1 cellular context compared by ENCODE assay signal in the genomic region with DNA sequence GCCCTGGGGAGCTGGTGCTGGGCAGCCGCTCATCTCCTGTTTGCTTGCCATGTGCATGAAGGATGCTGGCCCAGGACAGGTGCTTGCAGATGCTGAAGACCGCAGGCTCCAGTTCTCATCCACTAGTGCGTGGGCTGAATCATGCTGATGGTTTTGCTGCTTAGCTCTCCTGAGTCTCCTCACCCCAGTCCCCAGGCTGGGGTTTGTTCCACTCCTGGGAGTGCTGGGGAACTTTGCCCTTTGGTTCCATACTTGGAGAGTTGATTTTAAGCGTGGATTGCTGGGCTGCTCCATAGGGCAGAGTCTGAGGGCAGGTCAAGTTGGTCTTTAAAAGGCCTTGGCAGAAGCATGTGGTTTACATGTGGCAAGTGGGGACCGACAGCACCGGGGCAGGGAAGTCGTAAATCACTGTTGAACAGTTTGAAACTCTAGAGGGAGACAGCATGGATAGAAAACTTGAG.
TF ChIP-seq lines count a peak whose summit lies in the region.

No MANE protein-coding gene starts in this region.

TF ChIP-seq in K562, 482 proteins besides CTCF, POLR2A, EP300 and RAD21 (continued from another document and continues in another):
- TF ChIP-seq MEIS2 (IDR thresholded peaks at IDR 0.05; ENCODE audit: partially characterized antibody) = peak; percentile 99
- no peak for TF ChIP-seq ZSCAN29 (IDR thresholded peaks at IDR 0.05)
- no peak for TF ChIP-seq ZNF561 (CRISPR knock-in tag; conservative IDR thresholded peaks at IDR 0.05)
- TF ChIP-seq RB1 (IDR thresholded peaks at IDR 0.05; ENCODE audit: low read depth) = no peak; the same call in 1 of the 2 replicates
- TF ChIP-seq, protein P1, sequence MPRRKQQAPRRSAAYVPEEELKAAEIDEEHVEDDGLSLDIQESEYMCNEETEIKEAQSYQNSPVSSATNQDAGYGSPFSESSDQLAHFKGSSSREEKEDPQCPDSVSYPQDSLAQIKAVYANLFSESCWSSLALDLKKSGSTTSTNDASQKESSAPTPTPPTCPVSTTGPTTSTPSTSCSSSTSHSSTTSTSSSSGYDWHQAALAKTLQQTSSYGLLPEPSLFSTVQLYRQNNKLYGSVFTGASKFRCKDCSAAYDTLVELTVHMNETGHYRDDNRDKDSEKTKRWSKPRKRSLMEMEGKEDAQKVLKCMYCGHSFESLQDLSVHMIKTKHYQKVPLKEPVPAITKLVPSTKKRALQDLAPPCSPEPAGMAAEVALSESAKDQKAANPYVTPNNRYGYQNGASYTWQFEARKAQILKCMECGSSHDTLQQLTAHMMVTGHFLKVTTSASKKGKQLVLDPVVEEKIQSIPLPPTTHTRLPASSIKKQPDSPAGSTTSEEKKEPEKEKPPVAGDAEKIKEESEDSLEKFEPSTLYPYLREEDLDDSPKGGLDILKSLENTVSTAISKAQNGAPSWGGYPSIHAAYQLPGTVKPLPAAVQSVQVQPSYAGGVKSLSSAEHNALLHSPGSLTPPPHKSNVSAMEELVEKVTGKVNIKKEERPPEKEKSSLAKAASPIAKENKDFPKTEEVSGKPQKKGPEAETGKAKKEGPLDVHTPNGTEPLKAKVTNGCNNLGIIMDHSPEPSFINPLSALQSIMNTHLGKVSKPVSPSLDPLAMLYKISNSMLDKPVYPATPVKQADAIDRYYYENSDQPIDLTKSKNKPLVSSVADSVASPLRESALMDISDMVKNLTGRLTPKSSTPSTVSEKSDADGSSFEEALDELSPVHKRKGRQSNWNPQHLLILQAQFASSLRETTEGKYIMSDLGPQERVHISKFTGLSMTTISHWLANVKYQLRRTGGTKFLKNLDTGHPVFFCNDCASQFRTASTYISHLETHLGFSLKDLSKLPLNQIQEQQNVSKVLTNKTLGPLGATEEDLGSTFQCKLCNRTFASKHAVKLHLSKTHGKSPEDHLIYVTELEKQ (CRISPR knock-in tag; IDR thresholded peaks at IDR 0.05) = no peak
- TF ChIP-seq CHCHD3 (CRISPR knock-in tag; IDR thresholded peaks at IDR 0.05) = no peak
- TF ChIP-seq, protein P2, sequence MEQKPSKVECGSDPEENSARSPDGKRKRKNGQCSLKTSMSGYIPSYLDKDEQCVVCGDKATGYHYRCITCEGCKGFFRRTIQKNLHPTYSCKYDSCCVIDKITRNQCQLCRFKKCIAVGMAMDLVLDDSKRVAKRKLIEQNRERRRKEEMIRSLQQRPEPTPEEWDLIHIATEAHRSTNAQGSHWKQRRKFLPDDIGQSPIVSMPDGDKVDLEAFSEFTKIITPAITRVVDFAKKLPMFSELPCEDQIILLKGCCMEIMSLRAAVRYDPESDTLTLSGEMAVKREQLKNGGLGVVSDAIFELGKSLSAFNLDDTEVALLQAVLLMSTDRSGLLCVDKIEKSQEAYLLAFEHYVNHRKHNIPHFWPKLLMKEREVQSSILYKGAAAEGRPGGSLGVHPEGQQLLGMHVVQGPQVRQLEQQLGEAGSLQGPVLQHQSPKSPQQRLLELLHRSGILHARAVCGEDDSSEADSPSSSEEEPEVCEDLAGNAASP (IDR thresholded peaks at IDR 0.05) = no peak
- no peak for TF ChIP-seq XRCC4 (IDR thresholded peaks at IDR 0.05; ENCODE audit: extremely low read depth, insufficient read depth, insufficient read length)
- no peak for TF ChIP-seq SMAD1 (IDR thresholded peaks at IDR 0.05; ENCODE audit: low read depth, low read length, partially characterized antibody)
- peak; percentile 78 for TF ChIP-seq ZNF584 (CRISPR knock-in tag; IDR thresholded peaks at IDR 0.05; ENCODE audit: low read depth)
- no peak for TF ChIP-seq ZNF583 (CRISPR knock-in tag; IDR thresholded peaks at IDR 0.05)
- no peak for TF ChIP-seq SRSF7 (optimal IDR thresholded peaks at IDR 0.05; ENCODE audit: low read depth, low read length)
- no peak for TF ChIP-seq NR2F6 (CRISPR knock-in tag; IDR thresholded peaks at IDR 0.05)
- 0 out of 2 replicates have a peak, but pooled peaks have one; percentile 45 for TF ChIP-seq THRB (CRISPR knock-in tag; conservative IDR thresholded peaks at IDR 0.05)
- TF ChIP-seq HMG20A (CRISPR knock-in tag; conservative IDR thresholded peaks at IDR 0.05) = no peak
- TF ChIP-seq RBM39 (optimal IDR thresholded peaks at IDR 0.05; ENCODE audit: low read depth, low read length) = no peak
- no peak for TF ChIP-seq MLX (CRISPR knock-in tag; conservative IDR thresholded peaks at IDR 0.05)
- no peak for TF ChIP-seq E2F8 (IDR thresholded peaks at IDR 0.05; ENCODE audit: low read depth, partially characterized antibody)
- no peak for TF ChIP-seq NFIC (IDR thresholded peaks at IDR 0.05)
- no peak for TF ChIP-seq SNAPC5 (CRISPR knock-in tag; IDR thresholded peaks at IDR 0.05)
- TF ChIP-seq ZBTB2 (IDR thresholded peaks at IDR 0.05) = peak; percentile 15; the same call in 1 of the 2 replicates
- TF ChIP-seq JUN (IDR thresholded peaks at IDR 0.05; ENCODE audit: borderline replicate concordance, low read depth, low read length) = no peak; the same call in 1 of the 2 replicates
- no peak for TF ChIP-seq JUN (CRISPR knock-in tag; IDR thresholded peaks at IDR 0.05; ENCODE audit: borderline replicate concordance)
- 0 out of 2 replicates have a peak, but pooled peaks have one; percentile 31 for TF ChIP-seq ZNF232 (CRISPR knock-in tag; IDR thresholded peaks at IDR 0.05)
- no peak for TF ChIP-seq MTF1 (CRISPR knock-in tag; IDR thresholded peaks at IDR 0.05; ENCODE audit: borderline replicate concordance)
- no peak for TF ChIP-seq TOE1 (IDR thresholded peaks at IDR 0.05; ENCODE audit: borderline replicate concordance)
- TF ChIP-seq TOE1 (CRISPR knock-in tag; IDR thresholded peaks at IDR 0.05; ENCODE audit: borderline replicate concordance, low read depth) = no peak
- peak; percentile 63 for TF ChIP-seq CXXC5 (CRISPR knock-in tag; IDR thresholded peaks at IDR 0.05)
- TF ChIP-seq PHB (CRISPR knock-in tag; IDR thresholded peaks at IDR 0.05) = no peak
- TF ChIP-seq JUND (IDR thresholded peaks at IDR 0.05; ENCODE audit: borderline replicate concordance, low read depth, low read length) = no peak
- TF ChIP-seq JUND (tag; IDR thresholded peaks at IDR 0.05; ENCODE audit: borderline replicate concordance, low read depth, low read length) = no peak; the same call in 2 of the 3 replicates
- no peak for TF ChIP-seq FOXJ2 (tag; IDR thresholded peaks at IDR 0.05)
- TF ChIP-seq NCOR1 (IDR thresholded peaks at IDR 0.05) = no peak
- TF ChIP-seq, protein P3, sequence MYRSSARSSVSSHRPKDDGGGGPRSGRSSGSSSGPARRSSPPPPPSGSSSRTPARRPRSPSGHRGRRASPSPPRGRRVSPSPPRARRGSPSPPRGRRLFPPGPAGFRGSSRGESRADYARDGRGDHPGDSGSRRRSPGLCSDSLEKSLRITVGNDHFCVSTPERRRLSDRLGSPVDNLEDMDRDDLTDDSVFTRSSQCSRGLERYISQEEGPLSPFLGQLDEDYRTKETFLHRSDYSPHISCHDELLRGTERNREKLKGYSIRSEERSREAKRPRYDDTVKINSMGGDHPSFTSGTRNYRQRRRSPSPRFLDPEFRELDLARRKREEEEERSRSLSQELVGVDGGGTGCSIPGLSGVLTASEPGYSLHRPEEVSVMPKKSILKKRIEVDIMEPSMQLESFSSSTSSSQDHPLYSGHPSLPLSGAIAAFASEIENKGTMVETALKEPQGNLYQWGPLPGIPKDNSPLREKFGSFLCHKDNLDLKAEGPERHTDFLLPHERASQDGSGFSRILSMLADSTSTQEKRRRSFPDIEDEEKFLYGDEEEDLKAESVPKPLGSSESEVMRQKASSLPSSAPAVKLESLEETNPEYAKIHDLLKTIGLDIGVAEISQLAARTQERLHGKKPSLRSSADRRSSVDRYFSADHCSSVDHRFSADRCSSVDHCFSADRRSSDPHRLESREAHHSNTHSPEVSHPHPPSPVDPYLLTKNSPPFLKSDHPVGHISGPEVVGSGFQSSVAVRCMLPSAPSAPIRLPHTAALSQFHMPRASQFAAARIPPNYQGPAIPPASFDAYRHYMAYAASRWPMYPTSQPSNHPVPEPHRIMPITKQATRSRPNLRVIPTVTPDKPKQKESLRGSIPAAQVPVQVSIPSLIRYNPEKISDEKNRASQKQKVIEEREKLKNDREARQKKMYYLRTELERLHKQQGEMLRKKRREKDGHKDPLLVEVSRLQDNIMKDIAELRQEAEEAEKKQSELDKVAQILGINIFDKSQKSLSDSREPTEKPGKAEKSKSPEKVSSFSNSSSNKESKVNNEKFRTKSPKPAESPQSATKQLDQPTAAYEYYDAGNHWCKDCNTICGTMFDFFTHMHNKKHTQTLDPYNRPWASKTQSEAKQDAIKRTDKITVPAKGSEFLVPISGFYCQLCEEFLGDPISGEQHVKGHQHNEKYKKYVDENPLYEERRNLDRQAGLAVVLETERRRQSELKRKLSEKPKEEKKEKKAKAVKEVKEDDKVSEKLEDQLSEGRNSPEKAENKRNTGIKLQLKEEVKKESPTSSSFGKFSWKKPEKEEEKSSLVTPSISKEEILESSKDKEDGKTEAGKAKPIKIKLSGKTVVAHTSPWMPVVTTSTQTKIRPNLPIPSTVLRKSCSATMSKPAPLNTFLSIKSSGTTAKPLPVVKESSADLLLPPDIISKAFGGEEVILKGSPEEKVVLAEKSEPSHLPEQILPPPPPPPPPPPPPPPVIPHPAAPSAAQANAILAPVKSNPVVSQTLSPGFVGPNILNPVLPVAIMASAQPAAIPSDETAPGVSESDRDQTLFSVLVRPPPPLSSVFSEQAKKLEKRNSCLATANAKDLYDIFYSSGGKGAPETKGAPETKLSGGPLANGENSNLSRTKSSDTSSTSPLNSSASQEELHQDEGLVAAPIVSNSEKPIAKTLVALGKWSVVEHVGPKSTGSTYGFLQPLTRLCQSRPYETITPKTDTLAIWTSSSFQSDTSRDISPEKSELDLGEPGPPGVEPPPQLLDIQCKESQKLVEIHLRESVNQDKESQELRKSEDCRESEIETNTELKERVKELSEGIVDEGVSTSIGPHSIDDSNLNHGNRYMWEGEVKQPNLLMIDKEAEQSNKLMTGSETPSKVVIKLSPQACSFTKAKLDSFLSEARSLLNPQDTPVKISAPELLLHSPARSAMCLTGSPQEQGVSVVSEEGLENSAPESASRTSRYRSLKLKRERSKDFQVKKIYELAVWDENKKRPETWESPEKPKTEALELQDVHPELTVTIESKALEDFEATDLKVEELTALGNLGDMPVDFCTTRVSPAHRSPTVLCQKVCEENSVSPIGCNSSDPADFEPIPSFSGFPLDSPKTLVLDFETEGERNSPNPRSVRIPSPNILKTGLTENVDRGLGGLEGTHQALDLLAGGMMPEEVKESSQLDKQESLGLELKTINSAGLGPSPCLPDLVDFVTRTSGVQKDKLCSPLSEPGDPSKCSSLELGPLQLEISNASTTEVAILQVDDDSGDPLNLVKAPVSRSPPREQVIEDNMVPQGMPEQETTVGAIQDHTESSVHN (IDR thresholded peaks at IDR 0.05; ENCODE audit: borderline replicate concordance in 1 of 2, low read depth in 1 of 2) = no peak
- TF ChIP-seq MEF2D (tag; conservative IDR thresholded peaks at IDR 0.05; ENCODE audit: low read depth) = no peak; the same call in 1 of the 2 replicates
- no peak for TF ChIP-seq ARID3B (CRISPR knock-in tag; IDR thresholded peaks at IDR 0.05; ENCODE audit: borderline replicate concordance)
